In the genomic region with DNA sequence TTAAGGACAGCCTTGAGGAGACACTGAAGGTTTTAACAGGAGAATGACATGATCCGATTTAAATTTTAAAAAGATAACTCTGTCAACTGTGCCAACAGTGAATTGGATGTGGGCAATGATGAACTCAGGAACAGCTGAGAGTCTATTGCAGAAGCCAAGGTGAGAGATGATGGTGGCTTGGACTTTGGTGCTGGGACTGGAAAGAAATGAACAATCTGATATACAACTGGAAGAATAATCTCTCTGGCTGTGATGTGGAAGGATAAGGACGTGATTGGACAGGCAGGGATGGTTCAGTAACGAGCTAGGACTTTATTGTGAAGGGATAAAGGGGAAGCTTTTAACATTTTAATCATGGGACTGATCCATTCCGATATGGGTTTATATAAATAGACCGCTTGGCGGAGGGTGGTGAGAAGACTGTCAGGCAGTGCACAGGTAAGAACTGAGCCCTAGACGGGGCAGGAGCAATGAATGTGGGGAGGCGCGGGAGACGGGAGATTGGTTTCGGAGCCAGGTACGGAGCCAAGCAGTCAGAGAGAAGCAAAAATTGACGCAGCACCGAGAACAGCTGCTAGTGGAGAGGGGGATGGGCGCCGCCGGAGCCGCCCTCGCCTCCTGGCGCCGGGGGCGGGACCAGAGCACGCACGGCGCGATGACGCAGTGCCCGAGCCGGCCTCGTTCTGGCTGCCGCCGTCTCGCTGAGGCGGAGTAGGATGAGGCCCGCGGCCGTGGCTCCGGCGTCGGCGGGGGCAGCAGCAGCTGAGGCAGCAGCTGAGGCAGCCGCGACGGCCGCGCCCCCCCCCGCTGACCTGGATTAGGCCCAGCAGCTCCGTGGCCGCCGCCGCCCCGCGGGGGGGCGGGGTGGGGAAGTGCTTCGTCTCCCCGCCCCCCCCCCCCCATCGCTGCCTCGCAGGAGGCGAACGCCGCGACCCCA, we compare ENCODE assay signal across 1 cellular context.
TF ChIP-seq lines count a peak whose summit lies in the region.

A gene with protein sequence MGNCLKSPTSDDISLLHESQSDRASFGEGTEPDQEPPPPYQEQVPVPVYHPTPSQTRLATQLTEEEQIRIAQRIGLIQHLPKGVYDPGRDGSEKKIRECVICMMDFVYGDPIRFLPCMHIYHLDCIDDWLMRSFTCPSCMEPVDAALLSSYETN (plus strand): TSS at position 663 of the 937 bp plus-strand sequence. CDS start 484 bp downstream, outside the sequence.

TF ChIP-seq in HepG2, 621 proteins besides CTCF, POLR2A, EP300 and RAD21 (continued from another document and continues in another):
- TF ChIP-seq, protein P1, sequence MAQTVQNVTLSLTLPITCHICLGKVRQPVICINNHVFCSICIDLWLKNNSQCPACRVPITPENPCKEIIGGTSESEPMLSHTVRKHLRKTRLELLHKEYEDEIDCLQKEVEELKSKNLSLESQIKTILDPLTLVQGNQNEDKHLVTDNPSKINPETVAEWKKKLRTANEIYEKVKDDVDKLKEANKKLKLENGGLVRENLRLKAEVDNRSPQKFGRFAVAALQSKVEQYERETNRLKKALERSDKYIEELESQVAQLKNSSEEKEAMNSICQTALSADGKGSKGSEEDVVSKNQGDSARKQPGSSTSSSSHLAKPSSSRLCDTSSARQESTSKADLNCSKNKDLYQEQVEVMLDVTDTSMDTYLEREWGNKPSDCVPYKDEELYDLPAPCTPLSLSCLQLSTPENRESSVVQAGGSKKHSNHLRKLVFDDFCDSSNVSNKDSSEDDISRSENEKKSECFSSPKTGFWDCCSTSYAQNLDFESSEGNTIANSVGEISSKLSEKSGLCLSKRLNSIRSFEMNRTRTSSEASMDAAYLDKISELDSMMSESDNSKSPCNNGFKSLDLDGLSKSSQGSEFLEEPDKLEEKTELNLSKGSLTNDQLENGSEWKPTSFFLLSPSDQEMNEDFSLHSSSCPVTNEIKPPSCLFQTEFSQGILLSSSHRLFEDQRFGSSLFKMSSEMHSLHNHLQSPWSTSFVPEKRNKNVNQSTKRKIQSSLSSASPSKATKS (CRISPR knock-in tag; IDR thresholded peaks at IDR 0.05): no peak
- TF ChIP-seq, protein P2, sequence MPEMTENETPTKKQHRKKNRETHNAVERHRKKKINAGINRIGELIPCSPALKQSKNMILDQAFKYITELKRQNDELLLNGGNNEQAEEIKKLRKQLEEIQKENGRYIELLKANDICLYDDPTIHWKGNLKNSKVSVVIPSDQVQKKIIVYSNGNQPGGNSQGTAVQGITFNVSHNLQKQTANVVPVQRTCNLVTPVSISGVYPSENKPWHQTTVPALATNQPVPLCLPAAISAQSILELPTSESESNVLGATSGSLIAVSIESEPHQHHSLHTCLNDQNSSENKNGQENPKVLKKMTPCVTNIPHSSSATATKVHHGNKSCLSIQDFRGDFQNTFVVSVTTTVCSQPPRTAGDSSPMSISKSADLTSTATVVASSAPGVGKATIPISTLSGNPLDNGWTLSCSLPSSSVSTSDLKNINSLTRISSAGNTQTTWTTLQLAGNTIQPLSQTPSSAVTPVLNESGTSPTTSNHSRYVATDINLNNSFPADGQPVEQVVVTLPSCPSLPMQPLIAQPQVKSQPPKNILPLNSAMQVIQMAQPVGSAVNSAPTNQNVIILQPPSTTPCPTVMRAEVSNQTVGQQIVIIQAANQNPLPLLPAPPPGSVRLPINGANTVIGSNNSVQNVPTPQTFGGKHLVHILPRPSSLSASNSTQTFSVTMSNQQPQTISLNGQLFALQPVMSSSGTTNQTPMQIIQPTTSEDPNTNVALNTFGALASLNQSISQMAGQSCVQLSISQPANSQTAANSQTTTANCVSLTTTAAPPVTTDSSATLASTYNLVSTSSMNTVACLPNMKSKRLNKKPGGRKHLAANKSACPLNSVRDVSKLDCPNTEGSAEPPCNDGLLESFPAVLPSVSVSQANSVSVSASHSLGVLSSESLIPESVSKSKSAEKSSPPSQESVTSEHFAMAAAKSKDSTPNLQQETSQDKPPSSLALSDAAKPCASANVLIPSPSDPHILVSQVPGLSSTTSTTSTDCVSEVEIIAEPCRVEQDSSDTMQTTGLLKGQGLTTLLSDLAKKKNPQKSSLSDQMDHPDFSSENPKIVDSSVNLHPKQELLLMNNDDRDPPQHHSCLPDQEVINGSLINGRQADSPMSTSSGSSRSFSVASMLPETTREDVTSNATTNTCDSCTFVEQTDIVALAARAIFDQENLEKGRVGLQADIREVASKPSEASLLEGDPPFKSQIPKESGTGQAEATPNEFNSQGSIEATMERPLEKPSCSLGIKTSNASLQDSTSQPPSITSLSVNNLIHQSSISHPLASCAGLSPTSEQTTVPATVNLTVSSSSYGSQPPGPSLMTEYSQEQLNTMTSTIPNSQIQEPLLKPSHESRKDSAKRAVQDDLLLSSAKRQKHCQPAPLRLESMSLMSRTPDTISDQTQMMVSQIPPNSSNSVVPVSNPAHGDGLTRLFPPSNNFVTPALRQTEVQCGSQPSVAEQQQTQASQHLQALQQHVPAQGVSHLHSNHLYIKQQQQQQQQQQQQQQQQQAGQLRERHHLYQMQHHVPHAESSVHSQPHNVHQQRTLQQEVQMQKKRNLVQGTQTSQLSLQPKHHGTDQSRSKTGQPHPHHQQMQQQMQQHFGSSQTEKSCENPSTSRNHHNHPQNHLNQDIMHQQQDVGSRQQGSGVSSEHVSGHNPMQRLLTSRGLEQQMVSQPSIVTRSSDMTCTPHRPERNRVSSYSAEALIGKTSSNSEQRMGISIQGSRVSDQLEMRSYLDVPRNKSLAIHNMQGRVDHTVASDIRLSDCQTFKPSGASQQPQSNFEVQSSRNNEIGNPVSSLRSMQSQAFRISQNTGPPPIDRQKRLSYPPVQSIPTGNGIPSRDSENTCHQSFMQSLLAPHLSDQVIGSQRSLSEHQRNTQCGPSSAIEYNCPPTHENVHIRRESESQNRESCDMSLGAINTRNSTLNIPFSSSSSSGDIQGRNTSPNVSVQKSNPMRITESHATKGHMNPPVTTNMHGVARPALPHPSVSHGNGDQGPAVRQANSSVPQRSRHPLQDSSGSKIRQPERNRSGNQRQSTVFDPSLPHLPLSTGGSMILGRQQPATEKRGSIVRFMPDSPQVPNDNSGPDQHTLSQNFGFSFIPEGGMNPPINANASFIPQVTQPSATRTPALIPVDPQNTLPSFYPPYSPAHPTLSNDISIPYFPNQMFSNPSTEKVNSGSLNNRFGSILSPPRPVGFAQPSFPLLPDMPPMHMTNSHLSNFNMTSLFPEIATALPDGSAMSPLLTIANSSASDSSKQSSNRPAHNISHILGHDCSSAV (CRISPR knock-in tag; IDR thresholded peaks at IDR 0.05; ENCODE audit: borderline replicate concordance): no peak
- TF ChIP-seq, protein P3, sequence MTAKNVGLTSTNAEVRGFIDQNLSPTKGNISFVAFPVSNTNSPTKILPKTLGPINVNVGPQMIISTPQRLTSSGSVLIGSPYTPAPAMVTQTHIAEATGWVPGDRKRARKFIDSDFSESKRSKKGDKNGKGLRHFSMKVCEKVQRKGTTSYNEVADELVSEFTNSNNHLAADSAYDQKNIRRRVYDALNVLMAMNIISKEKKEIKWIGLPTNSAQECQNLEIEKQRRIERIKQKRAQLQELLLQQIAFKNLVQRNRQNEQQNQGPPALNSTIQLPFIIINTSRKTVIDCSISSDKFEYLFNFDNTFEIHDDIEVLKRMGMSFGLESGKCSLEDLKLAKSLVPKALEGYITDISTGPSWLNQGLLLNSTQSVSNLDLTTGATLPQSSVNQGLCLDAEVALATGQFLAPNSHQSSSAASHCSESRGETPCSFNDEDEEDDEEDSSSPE (CRISPR knock-in tag; IDR thresholded peaks at IDR 0.05): peak; percentile 35; the same call in 1 of the 2 replicates
- TF ChIP-seq TCF7 (IDR thresholded peaks at IDR 0.05; ENCODE audit: low read depth) (no peak), CBX5 (CRISPR knock-in tag; IDR thresholded peaks at IDR 0.05; ENCODE audit: borderline replicate concordance) (peak; percentile 33; the same call in 1 of the 2 replicates), SP2 (CRISPR knock-in tag; IDR thresholded peaks at IDR 0.05) (peak; percentile 59; the same call in 1 of the 2 replicates), ATF7-NPFF (CRISPR knock-in tag; IDR thresholded peaks at IDR 0.05; ENCODE audit: low read depth) (peak; percentile 62; the same call in 1 of the 2 replicates), ZNF619 (CRISPR knock-in tag; IDR thresholded peaks at IDR 0.05) (no peak), ZNF230 (CRISPR knock-in tag; IDR thresholded peaks at IDR 0.05) (0 out of 2 replicates have a peak, but pooled peaks have one; percentile 43), ZNF607 (CRISPR knock-in tag; IDR thresholded peaks at IDR 0.05; ENCODE audit: borderline replicate concordance) (peak; percentile 75; the same call in 1 of the 2 replicates), TFAP4 (IDR thresholded peaks at IDR 0.05; ENCODE audit: borderline replicate concordance, low read depth) (peak; percentile 98), SUZ12 (IDR thresholded peaks at IDR 0.05; ENCODE audit: low read depth, low read length) (no peak), KAT2B (IDR thresholded peaks at IDR 0.05; ENCODE audit: borderline replicate concordance, low read depth, low read length) (no peak), ZNF777 (CRISPR knock-in tag; IDR thresholded peaks at IDR 0.05) (peak; percentile 35; the same call in 1 of the 2 replicates), ZNF616 (CRISPR knock-in tag; IDR thresholded peaks at IDR 0.05; ENCODE audit: low read depth) (0 out of 2 replicates have a peak, but pooled peaks have one; percentile 40), ELF3 (CRISPR knock-in tag; IDR thresholded peaks at IDR 0.05) (0 out of 2 replicates have a peak, but pooled peaks have one; percentile 16), ASH2L (IDR thresholded peaks at IDR 0.05; ENCODE audit: insufficient read length, low read depth, low read length) (peak; percentile 35), NBN (conservative IDR thresholded peaks at IDR 0.05) (no peak), REL (CRISPR knock-in tag; conservative IDR thresholded peaks at IDR 0.05) (0 out of 2 replicates have a peak, but pooled peaks have one; percentile 50), SP4 (CRISPR knock-in tag; IDR thresholded peaks at IDR 0.05) (peak; percentile 90), LCORL (IDR thresholded peaks at IDR 0.05) (no peak), LCORL (CRISPR knock-in tag; IDR thresholded peaks at IDR 0.05) (0 out of 2 replicates have a peak, but pooled peaks have one; percentile 6), SP1 (IDR thresholded peaks at IDR 0.05) (no peak), SP1 (CRISPR knock-in tag; IDR thresholded peaks at IDR 0.05) (peak; percentile 80), SMAD9 (CRISPR knock-in tag; IDR thresholded peaks at IDR 0.05) (no peak), REST (IDR thresholded peaks at IDR 0.05; ENCODE audit: borderline replicate concordance in 1 of 2, low read depth in 1 of 2, low read length in 2 of 2) (peak in 1 of 2 experiments; percentile 44; a peak in 1 of 4 replicates), NCOR1 (IDR thresholded peaks at IDR 0.05; ENCODE audit: borderline replicate concordance, low read length) (0 out of 2 replicates have a peak, but pooled peaks have one; percentile 22), CBX1 (IDR thresholded peaks at IDR 0.05; ENCODE audit: low read depth) (peak; percentile 66), ZNF431 (CRISPR knock-in tag; IDR thresholded peaks at IDR 0.05; ENCODE audit: borderline replicate concordance, low read depth) (peak; percentile 76), PHF20 (CRISPR knock-in tag; IDR thresholded peaks at IDR 0.05) (peak; percentile 65), ZFP36L2 (CRISPR knock-in tag; IDR thresholded peaks at IDR 0.05) (no peak), NFE2L1 (CRISPR knock-in tag; IDR thresholded peaks at IDR 0.05; ENCODE audit: borderline replicate concordance) (no peak), THAP11 (CRISPR knock-in tag; IDR thresholded peaks at IDR 0.05) (peak; percentile 56; the same call in 1 of the 2 replicates), TBP (CRISPR knock-in tag; IDR thresholded peaks at IDR 0.05) (no peak)
- TF ChIP-seq, protein P4, sequence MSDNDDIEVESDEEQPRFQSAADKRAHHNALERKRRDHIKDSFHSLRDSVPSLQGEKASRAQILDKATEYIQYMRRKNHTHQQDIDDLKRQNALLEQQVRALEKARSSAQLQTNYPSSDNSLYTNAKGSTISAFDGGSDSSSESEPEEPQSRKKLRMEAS (IDR thresholded peaks at IDR 0.05): peak; percentile 81
- TF ChIP-seq, protein P5, sequence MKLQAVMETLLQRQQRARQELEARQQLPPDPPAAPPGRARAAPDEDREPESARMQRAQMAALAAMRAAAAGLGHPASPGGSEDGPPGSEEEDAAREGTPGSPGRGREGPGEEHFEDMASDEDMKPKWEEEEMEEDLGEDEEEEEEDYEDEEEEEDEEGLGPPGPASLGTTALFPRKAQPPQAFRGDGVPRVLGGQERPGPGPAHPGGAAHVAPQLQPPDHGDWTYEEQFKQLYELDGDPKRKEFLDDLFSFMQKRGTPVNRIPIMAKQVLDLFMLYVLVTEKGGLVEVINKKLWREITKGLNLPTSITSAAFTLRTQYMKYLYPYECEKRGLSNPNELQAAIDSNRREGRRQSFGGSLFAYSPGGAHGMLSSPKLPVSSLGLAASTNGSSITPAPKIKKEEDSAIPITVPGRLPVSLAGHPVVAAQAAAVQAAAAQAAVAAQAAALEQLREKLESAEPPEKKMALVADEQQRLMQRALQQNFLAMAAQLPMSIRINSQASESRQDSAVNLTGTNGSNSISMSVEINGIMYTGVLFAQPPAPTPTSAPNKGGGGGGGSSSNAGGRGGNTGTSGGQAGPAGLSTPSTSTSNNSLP (IDR thresholded peaks at IDR 0.05; ENCODE audit: low read depth, low read length): no peak
